Comparison of ENCODE assay signal across 8 cellular contexts in genomic region chr10:62048919-62049636, GRCh38.
DNase-seq lines count a peak whose midpoint lies in the region; ATAC-seq and TF ChIP-seq lines count a peak whose summit lies in the region.

No MANE protein-coding gene starts in this region.

- peak overlapping the region; percentile 90 for H3K4me3 ChIP-seq in AG10803 (ENCODE audit: low read length)

- TF ChIP-seq CTCF in AG10803 (conservative IDR thresholded peaks at IDR 0.05; ENCODE audit: low read length), result no peak; the same call in 1 of the 2 replicates

- DNase-seq in AG10803 (ENCODE audit: low read depth), result peak; percentile 99
- peak; percentile 79 for DNase-seq in HT-29 (ENCODE audit: low spot score)
- DNase-seq in T-helper 2 cell, result peak in 4 of 5 experiments; percentile 24 to 84 (median 60)
- DNase-seq in astrocyte of the hippocampus (ENCODE audit: low read depth, low spot score), result peak; percentile 97
- peak; percentile 88 to 94 for DNase-seq in hippocampal formation (lab: John Stamatoyannopoulos, UW)
- DNase-seq in renal cortical epithelial cell (ENCODE audit: low read depth), result peak; percentile 97

- no peak for ATAC-seq in HG03139 (IDR thresholded peaks at IDR 0.05; ENCODE audit: unreplicated experiment)
- ATAC-seq in HG03159 (IDR thresholded peaks at IDR 0.05; ENCODE audit: unreplicated experiment), result no peak
